Comparison of ENCODE assay signal across 16 cellular contexts in the genomic region with DNA sequence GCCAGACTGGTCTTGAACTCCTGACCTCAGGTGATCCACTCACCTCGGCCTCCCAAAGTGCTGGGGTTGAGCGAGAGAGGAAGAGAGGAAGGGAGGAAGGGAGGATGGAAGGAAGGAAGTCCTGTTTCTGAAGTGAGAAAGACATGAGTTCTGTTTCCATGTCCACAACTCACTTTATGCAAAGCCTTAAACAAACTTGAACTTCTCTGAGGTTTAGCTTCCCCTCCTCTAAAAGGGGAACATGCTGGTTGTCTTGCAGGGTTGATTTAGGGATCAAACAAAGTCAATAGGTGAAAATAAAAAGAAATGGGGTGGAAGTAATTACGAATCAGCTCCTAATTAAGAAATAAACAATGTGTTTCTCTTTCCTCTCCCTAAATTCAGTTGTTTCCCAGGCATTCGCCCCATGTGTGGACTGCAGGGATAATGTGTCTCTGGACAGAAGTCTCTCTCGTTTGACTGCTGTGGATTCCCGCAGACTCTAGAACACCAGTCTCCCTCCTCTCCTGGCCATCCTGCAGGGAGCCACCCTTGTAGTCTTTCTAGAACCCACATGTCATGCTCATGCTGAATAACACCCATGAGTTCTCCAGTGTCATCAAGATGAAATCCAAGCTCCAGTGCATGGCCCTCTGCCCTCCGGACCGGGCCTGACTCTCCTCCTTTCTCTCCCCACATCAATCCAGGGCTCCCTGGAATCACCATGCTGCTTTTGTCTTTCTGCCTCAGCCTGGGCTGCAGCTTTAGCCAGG.
DNase-seq lines count a peak whose midpoint lies in the region; ATAC-seq and TF ChIP-seq lines count a peak whose summit lies in the region.
"Had no signal": no experiment of that assay in that cellular context is flagged by ENCODE, and none has a peak within 500 bp of the region (broad histone marks: within the 10 kb centered on the region; RNA-seq: fewer than 3 reads in every experiment).

No MANE protein-coding gene starts in this region.

- H3K79me2 ChIP-seq in parathyroid adenoma = no peaks in the 10 kb centered on the region

- H3K27me3 Mint-ChIP-seq in activated naive CD4-positive, alpha-beta T cell treated with anti-CD3 and anti-CD28 coated beads, Interleukin-2, amount 10 ng/mL, durations not matched to agents 7 days and 5 days = no peaks in the 10 kb centered on the region
- H3K27me3 Mint-ChIP-seq in activated T-helper 17 cell treated with anti-CD3 and anti-CD28 coated beads, Interleukin-2, amount 50 U/mL, for 72 hours = no peaks in the 10 kb centered on the region

- CTCF ChIA-PET in activated naive CD4-positive, alpha-beta T cell treated with anti-CD3 and anti-CD28 coated beads, Interleukin-2, amount 10 ng/mL, durations not matched to agents 7 days and 5 days (lab: Charles Lee) = interaction anchor here (1.5 to 2.3 kb wide), 2 partner anchors 14 to 229 kb away, joined by 4 to 9 read pairs; a partner anchor contains a TSS

- H2AFZ ChIP-seq in parathyroid adenoma = peak overlapping the region; percentile 49

- peaks cover 13% of the 10 kb centered on the region for H3K9me3 Mint-ChIP-seq in activated naive CD4-positive, alpha-beta T cell treated with anti-CD3 and anti-CD28 coated beads, Interleukin-2, amount 10 ng/mL, durations not matched to agents 7 days and 5 days
- H3K9me3 Mint-ChIP-seq in activated T-helper 17 cell treated with anti-CD3 and anti-CD28 coated beads, Interleukin-2, amount 50 U/mL, for 72 hours = peaks cover 10% of the 10 kb centered on the region
- H3K9me3 Mint-ChIP-seq: WTC11 had no signal

- H3K4me3 Mint-ChIP-seq in activated naive CD4-positive, alpha-beta T cell treated with anti-CD3 and anti-CD28 coated beads, Interleukin-2, amount 10 ng/mL, durations not matched to agents 7 days and 5 days = no peak overlapping the region
- H3K4me3 Mint-ChIP-seq in activated T-helper 17 cell treated with anti-CD3 and anti-CD28 coated beads, Interleukin-2, amount 50 U/mL, for 72 hours = peak overlapping the region; percentile 75
- H3K4me3 Mint-ChIP-seq: WTC11 had no signal

- H3K36me3 ChIP-seq in parathyroid adenoma (ENCODE audit: control insufficient read depth, insufficient read depth, low read length) = no peaks in the 10 kb centered on the region
- H3K36me3 ChIP-seq: colonic mucosa, MG63, Peyer's patch had no signal

- H3K4me1 Mint-ChIP-seq in activated naive CD4-positive, alpha-beta T cell treated with anti-CD3 and anti-CD28 coated beads, Interleukin-2, amount 10 ng/mL, durations not matched to agents 7 days and 5 days = peaks cover 65% of the 10 kb centered on the region
- peaks cover 42% of the 10 kb centered on the region for H3K4me1 Mint-ChIP-seq in activated T-helper 17 cell treated with anti-CD3 and anti-CD28 coated beads, Interleukin-2, amount 50 U/mL, for 72 hours

- no peaks in the 10 kb centered on the region for H3K9me3 ChIP-seq in parathyroid adenoma (ENCODE audit: control insufficient read depth, low read length)
- H3K9me3 ChIP-seq: colonic mucosa, Peyer's patch had no signal

- H3K27me3 ChIP-seq in parathyroid adenoma (ENCODE audit: control insufficient read depth, insufficient read depth, low read length) = no peaks in the 10 kb centered on the region
- H3K27me3 ChIP-seq: colonic mucosa, MG63, Peyer's patch had no signal

- TF ChIP-seq CTCF in parathyroid adenoma (IDR thresholded peaks at IDR 0.05) = no peak

- H3K27ac Mint-ChIP-seq in activated naive CD4-positive, alpha-beta T cell treated with anti-CD3 and anti-CD28 coated beads, Interleukin-2, amount 10 ng/mL, durations not matched to agents 7 days and 5 days = peak overlapping the region; percentile 95
- peak overlapping the region; percentile 73 for H3K27ac Mint-ChIP-seq in activated T-helper 17 cell treated with anti-CD3 and anti-CD28 coated beads, Interleukin-2, amount 50 U/mL, for 72 hours
- H3K27ac Mint-ChIP-seq: WTC11 had no signal

- H3K27ac ChIP-seq in parathyroid adenoma = no peak overlapping the region
- H3K27ac ChIP-seq: colonic mucosa, Peyer's patch had no signal

- DNase-seq in activated naive CD4-positive, alpha-beta T cell treated with anti-CD3 and anti-CD28 coated beads, Interleukin-2, amount 10 ng/mL, durations not matched to agents 7 days and 5 days = no peak
- no peak for DNase-seq in activated naive CD4-positive, alpha-beta T cell treated with Interleukin-2 at 50 U/mL for 16 hours
- DNase-seq in Kasumi-1 (lab: John Stamatoyannopoulos, UW) (peak; percentile 28 to 30), KG1 (lab: John Stamatoyannopoulos, UW) (no peak), NCI-H69 (lab: John Stamatoyannopoulos, UW) (no peak)
- DNase-seq: aorta, colonic mucosa, MG63, NCI-H2081, NCI-H526 treated with DMSO at 0.1 percent for 48 hours had no signal

- H3K36me3 Mint-ChIP-seq in activated naive CD4-positive, alpha-beta T cell treated with anti-CD3 and anti-CD28 coated beads, Interleukin-2, amount 10 ng/mL, durations not matched to agents 7 days and 5 days = peaks cover 37% of the 10 kb centered on the region
- H3K36me3 Mint-ChIP-seq in activated T-helper 17 cell treated with anti-CD3 and anti-CD28 coated beads, Interleukin-2, amount 50 U/mL, for 72 hours (ENCODE audit: low read depth) = no peaks in the 10 kb centered on the region
- H3K36me3 Mint-ChIP-seq: WTC11 had no signal

- H3K4me1 ChIP-seq in parathyroid adenoma = no peaks in the 10 kb centered on the region
- H3K4me1 ChIP-seq: colonic mucosa had no signal

- no peak for ATAC-seq in activated T-helper 17 cell treated with anti-CD3 and anti-CD28 coated beads, Interleukin-2, amount 50 U/mL, for 72 hours (replicated peaks)
- no peak for ATAC-seq in GM21447 (IDR thresholded peaks at IDR 0.05; ENCODE audit: unreplicated experiment)
- ATAC-seq: right cardiac atrium, WTC11 had no signal

- H3K4me2 ChIP-seq in parathyroid adenoma (ENCODE audit: low read length) = no peak overlapping the region

- H3K4me3 ChIP-seq in parathyroid adenoma (ENCODE audit: low read depth, low read length) = no peak overlapping the region
- H3K4me3 ChIP-seq: colonic mucosa, MG63, Peyer's patch had no signal

- no peak overlapping the region for H3K9ac ChIP-seq in parathyroid adenoma

Comparison
In these comparisons a context has a peak if more than half of its experiments do, and no peak if none do; other contexts are left out.
1. DNase-seq: peak in Kasumi-1 (2 of 2); none in activated naive CD4-positive, alpha-beta T cell treated with anti-CD3 and anti-CD28 coated beads, Interleukin-2, amount 10 ng/mL, durations not matched to agents 7 days and 5 days (single experiment), activated naive CD4-positive, alpha-beta T cell treated with Interleukin-2 at 50 U/mL for 16 hours (single experiment), KG1 (single experiment) and NCI-H69 (single experiment).